Comparison of ENCODE assay signal across 9 cellular contexts in genomic region chr15:70362911-70363310, GRCh38.
DNase-seq lines count a peak whose midpoint lies in the region; ATAC-seq, FAIRE-seq and TF ChIP-seq lines count a peak whose summit lies in the region.
"Had no signal": no experiment of that assay in that cellular context is flagged by ENCODE, and none has a peak within 500 bp of the region (broad histone marks: within the 10 kb centered on the region; RNA-seq: fewer than 3 reads in every experiment).

No MANE protein-coding gene starts in this region.

- peaks cover 16% of the 10 kb centered on the region for H3K27me3 Mint-ChIP-seq in activated CD4-positive, alpha-beta memory T cell treated with anti-CD3 and anti-CD28 coated beads for 36 hours

- intact Hi-C loops in GM12878 (cut with micrococcal nuclease; ENCODE audit: unreplicated experiment) (no loop called here), left colon (cut with DNase I, micrococcal nuclease) (no loop called here)
- intact Hi-C loops in activated CD4-positive, alpha-beta memory T cell treated with anti-CD3 and anti-CD28 coated beads for 36 hours (cut with micrococcal nuclease), result no loop called here

- peaks cover 3% of the 10 kb centered on the region for H3K27me3 ChIP-seq in BJ (ENCODE audit: control insufficient read depth, insufficient read depth, low read length)
- no peaks in the 10 kb centered on the region; a peak in 1 of 4 replicates for H3K27me3 ChIP-seq in GM12878 (replicated peaks in 1 of 2; ENCODE audit: control insufficient read depth in 2 of 2, insufficient read depth in 2 of 2, low read length in 1 of 2)

- RAD21 ChIA-PET in GM12878 (lab: Charles Lee; ENCODE audit: unreplicated experiment), result interaction anchor here (0.7 to 1.1 kb wide), 4 partner anchors 104 to 885 kb away, joined by 3 read pairs; no protein-coding TSS in a partner anchor

- no peaks in the 10 kb centered on the region for H3K36me3 Mint-ChIP-seq in activated CD4-positive, alpha-beta memory T cell treated with anti-CD3 and anti-CD28 coated beads for 36 hours

- no peaks in the 10 kb centered on the region for H3K4me1 ChIP-seq in GM12878 (ENCODE audit: control insufficient read depth, insufficient read depth, low read length)

- H3K9me3 ChIP-seq in GM12878 (replicated peaks; ENCODE audit: control insufficient read depth, insufficient read depth, low read length), result no peaks in the 10 kb centered on the region

- peak; percentile 47 for TF ChIP-seq RAD21 in GM12878 (IDR thresholded peaks at IDR 0.05; ENCODE audit: insufficient read depth, low read depth, low read length)

- POLR2A ChIA-PET in BJ (lab: Charles Lee) (no interaction called here), GM12878 (lab: Charles Lee) (no interaction called here)
- POLR2A ChIA-PET in activated CD4-positive, alpha-beta memory T cell treated with anti-CD3 and anti-CD28 coated beads for 36 hours (lab: Charles Lee), result no interaction called here

- SMC1A ChIA-PET in GM12878 (lab: Charles Lee; ENCODE audit: uncharacterized antibody, unreplicated experiment), result interaction anchor here (1.1 kb wide), 1 partner anchor 235 kb away, joined by 3 read pairs; no protein-coding TSS in a partner anchor

- H3K9me3 Mint-ChIP-seq in activated CD4-positive, alpha-beta memory T cell treated with anti-CD3 and anti-CD28 coated beads for 36 hours, result no peaks in the 10 kb centered on the region

- no peak overlapping the region for H2AFZ ChIP-seq in GM12878 (ENCODE audit: control insufficient read depth, low read depth, low read length)

- no peaks in the 10 kb centered on the region for H3K36me3 ChIP-seq in BJ (ENCODE audit: control insufficient read depth, insufficient read depth, low read length)
- no peaks in the 10 kb centered on the region for H3K36me3 ChIP-seq in GM12878 (ENCODE audit: control insufficient read depth in 2 of 2, insufficient read depth in 2 of 2, low read length in 1 of 2)

- no peak overlapping the region for H3K9ac ChIP-seq in GM12878 (ENCODE audit: control insufficient read depth, insufficient read depth, low read length)

- peak; percentile 77 for TF ChIP-seq CTCF in BJ (IDR thresholded peaks at IDR 0.05; ENCODE audit: insufficient read depth, low read depth, low read length)
- peak; percentile 35 to 51 (median 49); a peak in 5 of 6 replicates for TF ChIP-seq CTCF in GM12878 (IDR thresholded peaks at IDR 0.05 in 2 of 3, conservative IDR thresholded peaks at IDR 0.05 in 1 of 3; ENCODE audit: control insufficient read depth in 2 of 3, extremely low read depth in 1 of 3, insufficient read depth in 1 of 3, low read depth in 3 of 3, low read length in 3 of 3)

- in situ Hi-C loops in GM12878 (cut with MboI), result no loop called here

- no peaks in the 10 kb centered on the region for H3K79me2 ChIP-seq in GM12878 (ENCODE audit: control insufficient read depth, insufficient read depth, low read length)

- DNase-seq in BJ (ENCODE audit: low read depth) (no peak), HTR-8/SVneo (ENCODE audit: insufficient read length, low spot score) (peak; percentile 71), GM12878 (ENCODE audit: low read depth, low spot score) (no peak), left colon (peak in 1 of 2 donors; percentile 27)
- no peak for DNase-seq in activated CD4-positive, alpha-beta memory T cell treated with anti-CD3 and anti-CD28 coated beads for 36 hours

- WGBS in GM12878 (ENCODE audit: insufficient coverage, insufficient replicate concordance, low lambda C conversion rate, missing lambda C conversion rate), result 68% methylated on average over 6 of the region's 6 CpGs

- H3K4me3 Mint-ChIP-seq in activated CD4-positive, alpha-beta memory T cell treated with anti-CD3 and anti-CD28 coated beads for 36 hours, result no peak overlapping the region

- no TSS peak for BruUV-seq in GM12878 (replicated peaks; lab: Mats Ljungman, UMichigan)

- FAIRE-seq in HTR-8/SVneo (lab: Jason Lieb, UNC) (peak; percentile 91), GM12878 (lab: Jason Lieb, UNC) (no peak)
- FAIRE-seq: colon had no signal

- no peak overlapping the region for H3K4me2 ChIP-seq in GM12878 (ENCODE audit: control insufficient read depth, insufficient read depth)

- CTCF ChIA-PET in BJ (lab: Yijun Ruan, JAX), result interaction anchor here (0.6 to 1.2 kb wide), 13 partner anchors 10 to 786 kb away, joined by 3 to 5 read pairs (median 3); no protein-coding TSS in a partner anchor
- CTCF ChIA-PET in GM12878 (lab: Yijun Ruan, JAX), result interaction anchor here (0.9 to 1.6 kb wide), 5 partner anchors 9 to 839 kb away, joined by 3 to 5 read pairs (median 4); no protein-coding TSS in a partner anchor
- CTCF ChIA-PET in activated CD4-positive, alpha-beta memory T cell treated with anti-CD3 and anti-CD28 coated beads for 36 hours (lab: Charles Lee), result interaction anchor here (0.6 to 1.1 kb wide), 3 partner anchors 78 to 131 kb away, joined by 3 to 4 read pairs (median 3); no protein-coding TSS in a partner anchor

- H3K4me1 Mint-ChIP-seq in activated CD4-positive, alpha-beta memory T cell treated with anti-CD3 and anti-CD28 coated beads for 36 hours (ENCODE audit: low read depth), result peaks cover 5% of the 10 kb centered on the region

- no peaks in the 10 kb centered on the region for H4K20me1 ChIP-seq in GM12878 (ENCODE audit: control insufficient read depth, insufficient read depth)

- ATAC-seq in GM12878, result peak; percentile 59; the same call in 2 of the 3 replicates
- peak; percentile 73 for ATAC-seq in left colon
- ATAC-seq in HG02763 (IDR thresholded peaks at IDR 0.05; ENCODE audit: unreplicated experiment), result no peak
- ATAC-seq in GM18505 (IDR thresholded peaks at IDR 0.05; ENCODE audit: unreplicated experiment), result no peak
- ATAC-seq in HG03442 (IDR thresholded peaks at IDR 0.05; ENCODE audit: unreplicated experiment), result no peak

- no peak for TF ChIP-seq POLR2A in GM12878 (IDR thresholded peaks at IDR 0.05; ENCODE audit: low read depth, low read length)
- no peak for TF ChIP-seq POLR2A in GM18505 (IDR thresholded peaks at IDR 0.05; ENCODE audit: borderline replicate concordance, extremely low read depth, insufficient read depth, insufficient read length)

- TF ChIP-seq EP300 in GM12878 (IDR thresholded peaks at IDR 0.05; ENCODE audit: borderline replicate concordance in 1 of 2, control insufficient read depth in 1 of 2, low read depth in 2 of 2, low read length in 2 of 2), result no peak

- H3K4me3 ChIP-seq in BJ (ENCODE audit: low read depth, low read length) (no peak overlapping the region), GM12878 (no peak overlapping the region)

- no peak overlapping the region for H3K27ac ChIP-seq in GM12878 (ENCODE audit: control insufficient read depth, insufficient read depth)

- H3K27ac Mint-ChIP-seq in activated CD4-positive, alpha-beta memory T cell treated with anti-CD3 and anti-CD28 coated beads for 36 hours, result no peak overlapping the region

TF ChIP-seq in GM12878, 131 proteins besides CTCF, POLR2A, EP300 and RAD21:
- no peak for TF ChIP-seq IRF3 (IDR thresholded peaks at IDR 0.05)
- no peak for TF ChIP-seq REST (IDR thresholded peaks at IDR 0.05; ENCODE audit: low read depth, low read length)
- peak; percentile 50; the same call in 1 of the 2 replicates for TF ChIP-seq SMC3 (IDR thresholded peaks at IDR 0.05; ENCODE audit: borderline replicate concordance, low read length)

Comparison
In these comparisons a context has a peak if more than half of its experiments do, and no peak if none do; other contexts are left out.
1. ATAC-seq: peak in GM12878 (single experiment) and left colon (single experiment); none in HG02763 (single experiment), GM18505 (single experiment) and HG03442 (single experiment).